In the genomic region with DNA sequence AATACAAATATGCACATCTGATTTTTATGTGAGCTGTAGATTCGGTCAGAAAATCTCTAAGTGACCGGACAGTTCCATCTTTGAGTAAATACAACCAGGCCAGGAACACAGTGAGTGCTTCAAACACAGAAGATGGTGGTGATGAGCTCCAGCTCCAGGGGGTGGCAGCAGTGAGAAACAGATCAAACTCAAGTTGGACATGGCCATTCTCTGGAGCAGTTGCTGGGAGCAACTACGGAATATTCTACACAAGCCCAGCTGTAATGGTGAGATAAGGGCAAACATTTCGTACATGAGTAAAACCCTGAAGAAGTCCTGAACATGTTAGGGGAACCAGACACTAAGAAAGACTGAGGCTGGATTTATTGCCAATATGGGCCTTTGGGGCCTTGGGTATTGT, we compare ENCODE assay signal across 11 cellular contexts.
DNase-seq lines count a peak whose midpoint lies in the region; ATAC-seq, FAIRE-seq and TF ChIP-seq lines count a peak whose summit lies in the region.
"Had no signal": no experiment of that assay in that cellular context is flagged by ENCODE, and none has a peak within 500 bp of the region (broad histone marks: within the 10 kb centered on the region; RNA-seq: fewer than 3 reads in every experiment).

No MANE protein-coding gene starts in this region.

- no peaks in the 10 kb centered on the region for H3K36me3 ChIP-seq in K562 (ENCODE audit: control insufficient read depth, insufficient read depth, low read length)

- POLR2A ChIA-PET in K562 (lab: Yijun Ruan, JAX): interaction anchor here (0.8 to 1.8 kb wide), 3 partner anchors 11 to 347 kb away, joined by 3 to 4 read pairs (median 3); no protein-coding TSS in a partner anchor
- POLR2A ChIA-PET in RWPE1 (lab: Yijun Ruan, JAX; ENCODE audit: low non-redundant PET): no interaction called here

- H4K20me1 ChIP-seq in K562 (replicated peaks; ENCODE audit: control insufficient read depth, insufficient read depth, low read length): no peaks in the 10 kb centered on the region

- H3K4me1 Mint-ChIP-seq in neural crest cell: peaks cover 3% of the 10 kb centered on the region
- H3K4me1 Mint-ChIP-seq: stimulated activated naive CD8-positive, alpha-beta T cell treated with anti-CD3 and anti-CD28 coated beads, Interleukin-15, amount 100 ng/mL, for 72 hours had no signal

- intact Hi-C loops in K562 (cut with micrococcal nuclease): loop anchor here (1.0 to 5.0 kb wide), 3 partner anchors 91 to 549 kb away; no protein-coding TSS in a partner anchor

- no peak overlapping the region for H3K27ac Mint-ChIP-seq in neural crest cell (ENCODE audit: unreplicated experiment)
- H3K27ac Mint-ChIP-seq: stimulated activated naive CD8-positive, alpha-beta T cell treated with anti-CD3 and anti-CD28 coated beads, Interleukin-15, amount 100 ng/mL, for 72 hours had no signal

- H3K4me2 ChIP-seq in K562 (ENCODE audit: insufficient read depth, low read length): no peak overlapping the region

- no peak for TF ChIP-seq POLR2A in K562 (conservative IDR thresholded peaks at IDR 0.05)
- no peak for TF ChIP-seq POLR2A in GM12891 (IDR thresholded peaks at IDR 0.05; ENCODE audit: low read depth, low read length)

- no peaks in the 10 kb centered on the region for H3K27me3 Mint-ChIP-seq in neural crest cell (ENCODE audit: low read depth)

- no peaks in the 10 kb centered on the region for H3K9me1 ChIP-seq in K562 (ENCODE audit: control insufficient read depth, insufficient read depth, low read length)

- no peaks in the 10 kb centered on the region for H3K27me3 ChIP-seq in K562 (ENCODE audit: control insufficient read depth in 2 of 2, insufficient read depth in 2 of 2, low read length in 2 of 2)

- H3K79me2 ChIP-seq in K562 (ENCODE audit: control insufficient read depth, insufficient read depth, low read length): no peaks in the 10 kb centered on the region

- H2AFZ ChIP-seq in K562 (ENCODE audit: low read depth, low read length): no peak overlapping the region

- peak; percentile 47 for TF ChIP-seq CTCF in GM12873 (IDR thresholded peaks at IDR 0.05; ENCODE audit: insufficient read depth, low read depth, low read length, missing control alignments)
- TF ChIP-seq CTCF in K562 (IDR thresholded peaks at IDR 0.05 in 2 of 3, conservative IDR thresholded peaks at IDR 0.05 in 1 of 3; ENCODE audit: insufficient read depth in 2 of 3, low read depth in 1 of 3, low read length in 3 of 3): peak; percentile 62 to 69 (median 62)
- TF ChIP-seq CTCF in neural crest cell (conservative IDR thresholded peaks at IDR 0.05): peak; percentile 50
- no peak for TF ChIP-seq CTCF in RWPE1 (conservative IDR thresholded peaks at IDR 0.05; ENCODE audit: low read depth)

- in situ Hi-C loops in K562 (cut with MboI): no loop called here

- H3K27ac ChIP-seq in K562 (ENCODE audit: extremely low read depth, low read depth, low read length): no peak overlapping the region
- H3K27ac ChIP-seq in RWPE1: no peak overlapping the region

- no peaks in the 10 kb centered on the region for H3K9me3 ChIP-seq in K562 (replicated peaks; ENCODE audit: control insufficient read depth, insufficient read depth, low read depth, low read length)

- peak; percentile 96 for FAIRE-seq in K562 (lab: Jason Lieb, UNC)
- FAIRE-seq in GM12891 (lab: Jason Lieb, UNC): no peak

- H3K4me3 ChIP-seq in K562: no peak overlapping the region

- H3K4me1 ChIP-seq in K562 (replicated peaks in 1 of 2; ENCODE audit: control insufficient read depth in 2 of 2, insufficient read depth in 2 of 2, low read length in 2 of 2): no peaks in the 10 kb centered on the region

- CTCF ChIA-PET in K562 (lab: Yijun Ruan, JAX; ENCODE audit: low intra/inter-chr PET ratio): interaction anchor here (1.9 kb wide), 1 partner anchor 549 kb away, joined by 4 read pairs; no protein-coding TSS in a partner anchor
- CTCF ChIA-PET in RWPE1 (lab: Yijun Ruan, JAX): no interaction called here

- H3K36me3 Mint-ChIP-seq in neural crest cell (ENCODE audit: low read depth): no peaks in the 10 kb centered on the region

- H3K4me3 Mint-ChIP-seq in neural crest cell: no peak overlapping the region
- H3K4me3 Mint-ChIP-seq: stimulated activated naive CD8-positive, alpha-beta T cell treated with anti-CD3 and anti-CD28 coated beads, Interleukin-15, amount 100 ng/mL, for 72 hours had no signal

- peak; percentile 41 to 66; a peak in 3 of 4 replicates for TF ChIP-seq RAD21 in K562 (CRISPR knock-in tag; conservative IDR thresholded peaks at IDR 0.05 in 1 of 2, IDR thresholded peaks at IDR 0.05 in 1 of 2)

- WGBS in K562 (ENCODE audit: insufficient coverage, low coverage, missing lambda C conversion rate): 1% methylated on average over 4 of the region's 4 CpGs

- H3K9ac ChIP-seq in K562 (ENCODE audit: insufficient read depth in 1 of 2, low read depth in 2 of 2, low read length in 2 of 2): no peak overlapping the region

- ATAC-seq in K562: peak; percentile 93
- ATAC-seq in GM18519 (IDR thresholded peaks at IDR 0.05; ENCODE audit: low FRiP score, unreplicated experiment): no peak
- ATAC-seq: esophagus mucosa; stimulated activated naive CD8-positive, alpha-beta T cell treated with anti-CD3 and anti-CD28 coated beads, Interleukin-15, amount 100 ng/mL, for 72 hours had no signal

- BruUV-seq in K562 (replicated peaks; lab: Mats Ljungman, UMichigan): no TSS peak

- H3K9me3 Mint-ChIP-seq in neural crest cell: peaks cover 3% of the 10 kb centered on the region
- H3K9me3 Mint-ChIP-seq: stimulated activated naive CD8-positive, alpha-beta T cell treated with anti-CD3 and anti-CD28 coated beads, Interleukin-15, amount 100 ng/mL, for 72 hours had no signal

- DNase-seq in NCI-H1105 treated with DMSO at 0.1 percent for 48 hours (lab: John Stamatoyannopoulos, UW) (peak; percentile 57), K562 (ENCODE audit: extremely low read depth in 1 of 4, low spot score in 3 of 4) (peak; percentile 22 to 72 (median 38)), neural crest cell (ENCODE audit: low read depth, low spot score) (no peak), GM12891 (ENCODE audit: insufficient read length, low spot score) (no peak), RWPE1 (ENCODE audit: low spot score) (no peak)
- DNase-seq: activated T-cell treated with anti-CD3 and anti-CD28 coated beads for 4 hours; NCI-H187 treated with DMSO at 0.1 percent for 48 hours; stimulated activated naive CD8-positive, alpha-beta T cell treated with anti-CD3 and anti-CD28 coated beads, Interleukin-15, amount 100 ng/mL, for 72 hours had no signal

- no peak for TF ChIP-seq EP300 in K562 (IDR thresholded peaks at IDR 0.05; ENCODE audit: low read length)

TF ChIP-seq in K562, 482 proteins besides CTCF, POLR2A, EP300 and RAD21 (continues in another document):
- TF ChIP-seq ZNF76 (CRISPR knock-in tag; IDR thresholded peaks at IDR 0.05; ENCODE audit: borderline replicate concordance) (no peak), ZNF778 (CRISPR knock-in tag; IDR thresholded peaks at IDR 0.05) (no peak), HNRNPLL (IDR thresholded peaks at IDR 0.05; ENCODE audit: low read depth, low read length, poor library complexity, severe bottlenecking) (peak; percentile 97), SMC3 (conservative IDR thresholded peaks at IDR 0.05; ENCODE audit: insufficient read depth, low read depth, low read length) (peak; percentile 45; the same call in 1 of the 2 replicates), MYC (IDR thresholded peaks at IDR 0.05; ENCODE audit: low read depth, low read length) (no peak), MYC (CRISPR knock-in tag; IDR thresholded peaks at IDR 0.05; ENCODE audit: borderline replicate concordance, low read depth) (no peak), EHMT2 (IDR thresholded peaks at IDR 0.05) (peak; percentile 68; the same call in 1 of the 2 replicates)
- TF ChIP-seq, protein P1, sequence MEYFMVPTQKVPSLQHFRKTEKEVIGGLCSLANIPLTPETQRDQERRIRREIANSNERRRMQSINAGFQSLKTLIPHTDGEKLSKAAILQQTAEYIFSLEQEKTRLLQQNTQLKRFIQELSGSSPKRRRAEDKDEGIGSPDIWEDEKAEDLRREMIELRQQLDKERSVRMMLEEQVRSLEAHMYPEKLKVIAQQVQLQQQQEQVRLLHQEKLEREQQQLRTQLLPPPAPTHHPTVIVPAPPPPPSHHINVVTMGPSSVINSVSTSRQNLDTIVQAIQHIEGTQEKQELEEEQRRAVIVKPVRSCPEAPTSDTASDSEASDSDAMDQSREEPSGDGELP (CRISPR knock-in tag; IDR thresholded peaks at IDR 0.05; ENCODE audit: borderline replicate concordance): peak; percentile 35; the same call in 1 of the 2 replicates

TF ChIP-seq in GM12891, 5 proteins besides CTCF, POLR2A, EP300 and RAD21:
- TF ChIP-seq POU2F2 (IDR thresholded peaks at IDR 0.05; ENCODE audit: low read depth, low read length) (no peak), TAF1 (IDR thresholded peaks at IDR 0.05; ENCODE audit: low read depth, low read length) (no peak), SPI1 (IDR thresholded peaks at IDR 0.05; ENCODE audit: low read depth, low read length) (no peak), POLR2AphosphoS5 (IDR thresholded peaks at IDR 0.05; ENCODE audit: low read depth, low read length) (no peak), PAX5 (IDR thresholded peaks at IDR 0.05; ENCODE audit: insufficient read depth, low read length, severe bottlenecking) (no peak)

Comparison
In these comparisons a context has a peak if more than half of its experiments do, and no peak if none do; other contexts are left out.
1. DNase-seq: peak in NCI-H1105 treated with DMSO at 0.1 percent for 48 hours (single experiment) and K562 (4 of 4); none in neural crest cell (single experiment), GM12891 (single experiment) and RWPE1 (single experiment).